Comparison of ENCODE assay signal across 9 cellular contexts in genomic region chr7:34133983-34134782, GRCh38.
DNase-seq lines count a peak whose midpoint lies in the region; ATAC-seq and TF ChIP-seq lines count a peak whose summit lies in the region.
"Had no signal": no experiment of that assay in that cellular context is flagged by ENCODE, and none has a peak within 500 bp of the region (broad histone marks: within the 10 kb centered on the region; RNA-seq: fewer than 3 reads in every experiment).

No MANE protein-coding gene starts in this region.

- H3K36me3 Mint-ChIP-seq in glutamatergic neuron (ENCODE audit: unreplicated experiment): no peaks in the 10 kb centered on the region
- H3K36me3 Mint-ChIP-seq: naive B cell had no signal

- H3K4me3 ChIP-seq in WI38 (ENCODE audit: low read depth, low read length): peak overlapping the region; percentile 16

- no peak overlapping the region for H3K27ac Mint-ChIP-seq in glutamatergic neuron (ENCODE audit: unreplicated experiment)
- H3K27ac Mint-ChIP-seq: naive B cell had no signal

- TF ChIP-seq CTCF in WI38 (IDR thresholded peaks at IDR 0.05; ENCODE audit: low read depth, low read length) (peak; percentile 78), glutamatergic neuron (IDR thresholded peaks at IDR 0.05; ENCODE audit: partially characterized antibody, unreplicated experiment) (peak; percentile 73)

- DNase-seq in AG20443 (ENCODE audit: low spot score): peak; percentile 79
- peak; percentile 41 for DNase-seq in NCI-H2029 (lab: John Stamatoyannopoulos, UW)
- peak; percentile 82 for DNase-seq in glutamatergic neuron
- peak; percentile 42 to 93 (median 66) for DNase-seq in posterior cingulate gyrus
- no peak for DNase-seq in effector CD8-positive, alpha-beta T cell (lab: John Stamatoyannopoulos, UW)
- DNase-seq: naive B cell had no signal

- ATAC-seq in GM18868 (IDR thresholded peaks at IDR 0.05; ENCODE audit: unreplicated experiment) (peak; percentile 64), HG03039 (IDR thresholded peaks at IDR 0.05; ENCODE audit: unreplicated experiment) (no peak)

- no peaks in the 10 kb centered on the region for H3K27me3 Mint-ChIP-seq in glutamatergic neuron (ENCODE audit: unreplicated experiment)

- H3K4me3 Mint-ChIP-seq in glutamatergic neuron (ENCODE audit: unreplicated experiment): no peak overlapping the region
- H3K4me3 Mint-ChIP-seq: naive B cell had no signal

- intact Hi-C loops in posterior cingulate gyrus (cut with DNase I): no loop called here

- H3K9me3 Mint-ChIP-seq in glutamatergic neuron (ENCODE audit: unreplicated experiment): peaks cover 3% of the 10 kb centered on the region

- H3K4me1 Mint-ChIP-seq in glutamatergic neuron (ENCODE audit: low read depth, unreplicated experiment): peaks cover 13% of the 10 kb centered on the region
- H3K4me1 Mint-ChIP-seq: naive B cell had no signal
